Comparison of ENCODE assay signal across 8 cellular contexts in genomic region chr1:33180226-33181037, GRCh38. TPM values are rescaled to one million over a fixed set of nuclear protein-coding genes. Genes with fewer than 3 reads are reported as not detected.
DNase-seq lines count a peak whose midpoint lies in the region; ATAC-seq and TF ChIP-seq lines count a peak whose summit lies in the region.

No MANE protein-coding gene starts in this region.

- H3K27ac ChIP-seq in parathyroid adenoma (peak overlapping the region; percentile 53), thymus (ENCODE audit: low read depth) (no peak overlapping the region)

- CTCF ChIA-PET in T-cell (lab: Charles Lee): interaction anchor here (0.7 to 2.0 kb wide), 2 partner anchors 52 to 53 kb away, joined by 3 to 24 read pairs; no protein-coding TSS in a partner anchor

- H3K9ac ChIP-seq in adipocyte (ENCODE audit: low read length): peak overlapping the region; percentile 61
- no peak overlapping the region for H3K9ac ChIP-seq in parathyroid adenoma

- peaks cover 3 to 4% of the 10 kb centered on the region in 2 donors for H3K27me3 Mint-ChIP-seq in T-cell

- no peaks in the 10 kb centered on the region for H3K79me2 ChIP-seq in parathyroid adenoma

- ATAC-seq in HG02623 (IDR thresholded peaks at IDR 0.05; ENCODE audit: unreplicated experiment) (peak; percentile 64), T-cell (replicated peaks in 1 of 4) (peak; percentile 80 to 83 (median 82))

- peaks cover 7% of the 10 kb centered on the region for H3K36me3 Mint-ChIP-seq in T-cell

- H3K9me3 ChIP-seq in adipocyte (ENCODE audit: control insufficient read depth, low read length) (no peaks in the 10 kb centered on the region), parathyroid adenoma (ENCODE audit: control insufficient read depth, low read length) (no peaks in the 10 kb centered on the region), thymus (ENCODE audit: control insufficient read depth) (no peaks in the 10 kb centered on the region)

- peak overlapping the region; percentile 85 to 86 for H3K27ac Mint-ChIP-seq in T-cell

- POLR2A ChIA-PET in T-cell (lab: Charles Lee): interaction anchor here in 1 of 2 donors (0.9 to 1.0 kb wide), 2 partner anchors 53 to 216 kb away, joined by 3 to 4 read pairs; partner anchors contain the start of gene RNF19B

- no peak for TF ChIP-seq CTCF in parathyroid adenoma (IDR thresholded peaks at IDR 0.05)

- peaks cover 17% of the 10 kb centered on the region for H3K4me1 ChIP-seq in adipocyte (ENCODE audit: control insufficient read depth, insufficient read depth, low read length)
- H3K4me1 ChIP-seq in parathyroid adenoma: peaks cover 4% of the 10 kb centered on the region
- peaks cover 4% of the 10 kb centered on the region for H3K4me1 ChIP-seq in thymus (ENCODE audit: control insufficient read depth, insufficient read depth, low read length)

- 24% methylated on average over 38 of the region's 38 CpGs for WGBS in thymus

- peak overlapping the region; percentile 91 for H3K4me2 ChIP-seq in parathyroid adenoma (ENCODE audit: low read length)

- no peaks in the 10 kb centered on the region for H3K9me3 Mint-ChIP-seq in T-cell

- H3K4me3 ChIP-seq in adipocyte (ENCODE audit: low read length) (peak overlapping the region; percentile 84), parathyroid adenoma (ENCODE audit: low read depth, low read length) (peak overlapping the region; percentile 64), thymus (ENCODE audit: low read length) (peak overlapping the region; percentile 69)

- no peaks in the 10 kb centered on the region for H3K36me3 ChIP-seq in adipocyte (ENCODE audit: control insufficient read depth, insufficient read depth, low read length, severe bottlenecking)
- H3K36me3 ChIP-seq in parathyroid adenoma (ENCODE audit: control insufficient read depth, insufficient read depth, low read length): no peaks in the 10 kb centered on the region
- H3K36me3 ChIP-seq in thymus (ENCODE audit: control insufficient read depth, insufficient read depth): peaks cover 3% of the 10 kb centered on the region

- peaks cover 34 to 38% (median 34%) of the 10 kb centered on the region in 3 donors for H3K4me1 Mint-ChIP-seq in T-cell

- no peaks in the 10 kb centered on the region for H3K27me3 ChIP-seq in adipocyte (replicated peaks; ENCODE audit: control insufficient read depth, insufficient read depth, low read length)
- no peaks in the 10 kb centered on the region for H3K27me3 ChIP-seq in parathyroid adenoma (ENCODE audit: control insufficient read depth, insufficient read depth, low read length)
- H3K27me3 ChIP-seq in thymus (ENCODE audit: control insufficient read depth, insufficient read depth): no peaks in the 10 kb centered on the region

- peak overlapping the region; percentile 84 to 90 (median 85) for H3K4me3 Mint-ChIP-seq in T-cell

- peak; percentile 92 for DNase-seq in EL
- peak; percentile 91 for DNase-seq in NCI-H1436 (lab: John Stamatoyannopoulos, UW)
- peak in 33 of 34 experiments; percentile 46 to 81 (median 65) for DNase-seq in T-cell
- DNase-seq in adipocyte (ENCODE audit: low read depth): peak; percentile 95
- DNase-seq in cardiac septum (ENCODE audit: low spot score): peak; percentile 94

- intact Hi-C loops in cardiac septum (cut with DNase I): loop anchor here (5.0 kb wide), 1 partner anchor 53 kb away; no protein-coding TSS in a partner anchor

- H2AFZ ChIP-seq in parathyroid adenoma: peak overlapping the region; percentile 83

RNA-seq across cellular contexts. Expression of gene TRIM62, which starts 1.4 kb away (rescaled TPM):
- 10 to 100 TPM; 20.3 to 31.8 (median 24.3) TPM for total RNA-seq in T-cell
- 3.5 TPM for total RNA-seq in cardiac septum
- 7.8 TPM for polyA plus RNA-seq in thymus
